In genomic region chr6:30691208-30691872, GRCh38 we compare ENCODE assay signal across 9 cellular contexts. TPM values are rescaled to one million over a fixed set of nuclear protein-coding genes. Genes with fewer than 3 reads are reported as not detected.
A peak's percentile ranks its signal among the peaks of the same experiment; 100 is the strongest.
DNase-seq lines count a peak whose midpoint lies in the region; ATAC-seq, FAIRE-seq and TF ChIP-seq lines count a peak whose summit lies in the region.
"Had no signal": no experiment of that assay in that cellular context is flagged by ENCODE, and none has a peak within 500 bp of the region (broad histone marks: within the 10 kb centered on the region; RNA-seq: fewer than 3 reads in every experiment).

No MANE protein-coding gene starts in this region.

- TF ChIP-seq CTCF in foreskin keratinocyte (conservative IDR thresholded peaks at IDR 0.05) = no peak

- no peaks in the 10 kb centered on the region for H3K9me3 ChIP-seq in small intestine (ENCODE audit: control insufficient read depth, low read depth)

- ATAC-seq in T-cell (replicated peaks in 1 of 4) (no peak), foreskin keratinocyte (no peak), GM19023 (IDR thresholded peaks at IDR 0.05; ENCODE audit: unreplicated experiment) (no peak)

- H3K27me3 ChIP-seq in foreskin keratinocyte (no peaks in the 10 kb centered on the region), small intestine (ENCODE audit: control insufficient read depth in 2 of 2, insufficient read depth in 2 of 2, low read length in 2 of 2) (no peaks in the 10 kb centered on the region)

- H3K4me3 Mint-ChIP-seq in T-cell = peak overlapping the region; percentile 82 to 96 (median 86)

- no peak for FAIRE-seq in small intestine (lab: Jason Lieb, UNC)
- FAIRE-seq in urothelium cell line (lab: Jason Lieb, UNC) = no peak
- FAIRE-seq: A204.1 had no signal

- no peaks in the 10 kb centered on the region for H3K36me3 Mint-ChIP-seq in T-cell

- H3K4me3 ChIP-seq in small intestine (ENCODE audit: low read depth in 1 of 2, low read length in 2 of 2) = peak overlapping the region; percentile 49 to 52

- H3K36me3 ChIP-seq in small intestine (ENCODE audit: control insufficient read depth in 2 of 2, insufficient read depth in 2 of 2, low read length in 2 of 2) = no peaks in the 10 kb centered on the region

- 23 to 30% (median 23%) methylated on average over 9 of the region's 9 CpGs for WGBS in small intestine, 3 donors

- peaks cover 41 to 46% (median 45%) of the 10 kb centered on the region in 3 donors for H3K4me1 Mint-ChIP-seq in T-cell

- POLR2A ChIA-PET in T-cell (lab: Charles Lee) = no interaction called here

- CTCF ChIA-PET in T-cell (lab: Charles Lee) = interaction anchor here in 1 of 2 donors (0.7 to 1.5 kb wide), 3 partner anchors 12 to 39 kb away, joined by 3 to 4 read pairs (median 4); partner anchors contain the start of gene DHX16

- H3K27me3 Mint-ChIP-seq in T-cell = no peaks in the 10 kb centered on the region

- DNase-seq in DMS153 treated with DMSO at 0.1 percent for 48 hours (lab: John Stamatoyannopoulos, UW; ENCODE audit: unreplicated experiment) (peak; percentile 6), DMS153 (lab: John Stamatoyannopoulos, UW) (no peak), T-cell (no peak), foreskin keratinocyte (peak in 1 of 2 donors; percentile 23), small intestine (no peak), urothelium cell line (ENCODE audit: low spot score) (no peak)
- no peak for DNase-seq in activated CD8-positive, alpha-beta memory T cell treated with anti-CD3 and anti-CD28 coated beads, Interleukin-2, amount 50 U/mL, for 48 hours

- H3K4me1 ChIP-seq in foreskin keratinocyte (peaks cover 17% of the 10 kb centered on the region), small intestine (ENCODE audit: control insufficient read depth in 2 of 2, insufficient read depth in 1 of 2, low read depth in 1 of 2, low read length in 1 of 2) (peaks cover 0 to 4% of the 10 kb centered on the region in 2 donors)

- H3K27ac ChIP-seq in foreskin keratinocyte (peak overlapping the region; percentile 41), small intestine (ENCODE audit: low read depth in 1 of 2, low read length in 1 of 2) (peak overlapping the region in 1 of 2 donors; percentile 77)

- peak overlapping the region; percentile 84 to 87 for H3K27ac Mint-ChIP-seq in T-cell

- H3K9me3 Mint-ChIP-seq in T-cell = no peaks in the 10 kb centered on the region

RNA-seq across cellular contexts. Expression of gene NRM, which starts 0.6 kb away (rescaled TPM):
- total RNA-seq in T-cell (1 to 10 TPM; 4.2 to 6.9 (median 5.5) TPM), foreskin keratinocyte (24.5 and 26.3 TPM in 2 replicates)
- polyA plus RNA-seq in foreskin keratinocyte (41.6 and 45.7 TPM in 2 replicates), small intestine (10 to 100 TPM in 1 of 3 donors, 1 to 10 TPM in 2; 1.1 to 14.2 (median 2.7) TPM)

RNA-seq across cellular contexts. Expression of gene PPP1R18, which starts 4.9 kb away (rescaled TPM):
- total RNA-seq in T-cell (100 to 1,000 TPM; 109 to 177 (median 156) TPM), foreskin keratinocyte (119 and 121 TPM in 2 replicates)
- polyA plus RNA-seq in foreskin keratinocyte (132 and 137 TPM in 2 replicates), small intestine (10 to 100 TPM; 10.1 to 22.7 (median 22.2) TPM)

RNA-seq across cellular contexts. Expression of gene DHX16, which starts 18.5 kb away (rescaled TPM):
- 10 to 100 TPM; 29.0 to 51.9 (median 46.2) TPM for total RNA-seq in T-cell
- total RNA-seq in foreskin keratinocyte = 38.1 and 42.5 TPM in 2 replicates
- polyA plus RNA-seq in foreskin keratinocyte = 29.2 and 35.1 TPM in 2 replicates
- 10 to 100 TPM; 27.5 to 82.5 (median 50.3) TPM for polyA plus RNA-seq in small intestine

RNA-seq across cellular contexts. Expression of gene MDC1, which starts 25.7 kb away (rescaled TPM):
- total RNA-seq in T-cell = 10 to 100 TPM; 42.3 to 69.7 (median 53.4) TPM
- 24.8 and 27.4 TPM in 2 replicates for total RNA-seq in foreskin keratinocyte
- 13.9 and 15.8 TPM in 2 replicates for polyA plus RNA-seq in foreskin keratinocyte
- 10 to 100 TPM in 1 of 3 donors, 1 to 10 TPM in 2; 1.8 to 12.1 (median 3.2) TPM for polyA plus RNA-seq in small intestine

RNA-seq across cellular contexts. Expression of gene TUBB, which starts 28.8 kb away (rescaled TPM):
- total RNA-seq in T-cell (100 to 1,000 TPM; 108 to 246 (median 202) TPM), foreskin keratinocyte (1,201 and 1,290 TPM in 2 replicates)
- polyA plus RNA-seq in foreskin keratinocyte (1,224 and 1,454 TPM in 2 replicates), small intestine (100 to 1,000 TPM in 1 of 3 donors, 10 to 100 TPM in 2; 47.0 to 306 (median 70.5) TPM)
